27 cellular contexts compared by ENCODE assay signal in genomic region chr1:18062180-18062579, GRCh38. TPM values are rescaled to one million over a fixed set of nuclear protein-coding genes. Genes with fewer than 3 reads are reported as not detected.
"Had no signal": no experiment of that assay in that cellular context is flagged by ENCODE, and none has a peak within 500 bp of the region (broad histone marks: within the 10 kb centered on the region; RNA-seq: fewer than 3 reads in every experiment).

No MANE protein-coding gene starts in this region.

- H3K27me3 ChIP-seq: body of pancreas, foreskin keratinocyte, right atrium auricular region had no signal

- H3K9me3 ChIP-seq: body of pancreas, colonic mucosa, transverse colon, vagina had no signal

- H3K4me1 ChIP-seq: colonic mucosa, foreskin keratinocyte, right atrium auricular region, transverse colon, vagina had no signal

- ATAC-seq: activated CD8-positive, alpha-beta T cell treated with anti-CD3 and anti-CD28 coated beads for 36 hours; body of pancreas; foreskin keratinocyte; left cardiac atrium had no signal

- H3K27ac ChIP-seq: body of pancreas, colonic mucosa, foreskin keratinocyte, right atrium auricular region, skin epidermis, transverse colon, vagina, WERI-Rb-1 had no signal

- H3K36me3 ChIP-seq: colonic mucosa, right atrium auricular region, transverse colon, vagina, WERI-Rb-1 had no signal

- H3K4me3 ChIP-seq: body of pancreas, colonic mucosa, right atrium auricular region, skin epidermis, transverse colon, vagina had no signal

- DNase-seq: activated CD4-positive, alpha-beta T cell treated with anti-CD3 and anti-CD28 coated beads for 48 hours; activated CD8-positive, alpha-beta memory T cell treated with anti-CD3 and anti-CD28 coated beads, Interleukin-2, amount 50 U/mL, for 4 hours; activated CD8-positive, alpha-beta T cell treated with anti-CD3 and anti-CD28 coated beads for 36 hours; activated gamma-delta T cell treated with Interleukin-2 at 50 U/mL for 16 hours; activated naive CD8-positive, alpha-beta T cell treated with anti-CD3 and anti-CD28 coated beads for 36 hours; amygdala; body of pancreas; caudate nucleus; colonic mucosa; effector CD4-positive, alpha-beta T cell; foreskin keratinocyte; left cardiac atrium; naive B cell; nucleus accumbens; posterior cingulate gyrus; stimulated activated CD4-positive, alpha-beta T cell treated with anti-CD3 and anti-CD28 coated beads, Interleukin-4, amount 100 ng/mL, for 4 hours; stimulated activated CD8-positive, alpha-beta memory T cell treated with anti-CD3 and anti-CD28 coated beads, Interleukin-4, amount 100 ng/mL, for 48 hours; stimulated activated naive CD4-positive, alpha-beta T cell treated with Interleukin-2 at 50 U/mL for 16 hours; substantia nigra; transverse colon; WERI-Rb-1 had no signal

RNA-seq across cellular contexts. Expression of gene IGSF21, which starts 45.4 kb away (rescaled TPM):
- total RNA-seq: activated CD8-positive, alpha-beta T cell treated with anti-CD3 and anti-CD28 coated beads for 36 hours; activated naive CD8-positive, alpha-beta T cell treated with anti-CD3 and anti-CD28 coated beads for 36 hours; foreskin keratinocyte; lung microvascular endothelial cell; mononuclear cell; T-helper 1 cell treated with Interleukin-12 subunit alpha and Interleukin-12 subunit beta and Interleukin-4 antibody, amounts not matched to agents 30 ng/mL and 1 ng/mL, for 36 hours had no signal
- polyA plus RNA-seq: foreskin keratinocyte had no signal
